ENCODE assay signal across 1 cellular context in genomic region chr17:8791910-8792270, GRCh38.
TF ChIP-seq lines count a peak whose summit lies in the region.

No MANE protein-coding gene starts in this region.

TF ChIP-seq in HCT116, 20 proteins besides CTCF, POLR2A, EP300 and RAD21 (continued from another document):
- TF ChIP-seq TCF7L2 (IDR thresholded peaks at IDR 0.05; ENCODE audit: borderline replicate concordance, extremely low read depth, insufficient read depth, insufficient read length), result no peak
